ENCODE assay signal across 2 cellular contexts in genomic region chr12:95201056-95201670, GRCh38.
TF ChIP-seq lines count a peak whose summit lies in the region.

No MANE protein-coding gene starts in this region.

TF ChIP-seq in SK-N-SH, 30 proteins besides CTCF, POLR2A, EP300 and RAD21 (continued from another document):
- TF ChIP-seq, protein P1, sequence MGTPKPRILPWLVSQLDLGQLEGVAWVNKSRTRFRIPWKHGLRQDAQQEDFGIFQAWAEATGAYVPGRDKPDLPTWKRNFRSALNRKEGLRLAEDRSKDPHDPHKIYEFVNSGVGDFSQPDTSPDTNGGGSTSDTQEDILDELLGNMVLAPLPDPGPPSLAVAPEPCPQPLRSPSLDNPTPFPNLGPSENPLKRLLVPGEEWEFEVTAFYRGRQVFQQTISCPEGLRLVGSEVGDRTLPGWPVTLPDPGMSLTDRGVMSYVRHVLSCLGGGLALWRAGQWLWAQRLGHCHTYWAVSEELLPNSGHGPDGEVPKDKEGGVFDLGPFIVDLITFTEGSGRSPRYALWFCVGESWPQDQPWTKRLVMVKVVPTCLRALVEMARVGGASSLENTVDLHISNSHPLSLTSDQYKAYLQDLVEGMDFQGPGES (IDR thresholded peaks at IDR 0.05; ENCODE audit: low read depth, low read length): no peak
- TF ChIP-seq RCOR1 (IDR thresholded peaks at IDR 0.05; ENCODE audit: low read length) (no peak), TEAD4 (IDR thresholded peaks at IDR 0.05; ENCODE audit: borderline replicate concordance, insufficient read depth) (no peak), USF2 (IDR thresholded peaks at IDR 0.05; ENCODE audit: borderline replicate concordance, low read depth, low read length) (no peak), RXRA (IDR thresholded peaks at IDR 0.05; ENCODE audit: borderline replicate concordance, low read depth) (no peak), MEF2A (IDR thresholded peaks at IDR 0.05; ENCODE audit: borderline replicate concordance, low read depth) (no peak), EZH2phosphoT487 (IDR thresholded peaks at IDR 0.05; ENCODE audit: borderline replicate concordance, low read depth) (no peak), FOSL2 (IDR thresholded peaks at IDR 0.05; ENCODE audit: borderline replicate concordance, low read depth) (no peak), TCF12 (IDR thresholded peaks at IDR 0.05) (no peak), YY1 (IDR thresholded peaks at IDR 0.05; ENCODE audit: low read depth) (no peak), MXI1 (IDR thresholded peaks at IDR 0.05; ENCODE audit: low read depth, low read length) (no peak)
- TF ChIP-seq, protein P2, sequence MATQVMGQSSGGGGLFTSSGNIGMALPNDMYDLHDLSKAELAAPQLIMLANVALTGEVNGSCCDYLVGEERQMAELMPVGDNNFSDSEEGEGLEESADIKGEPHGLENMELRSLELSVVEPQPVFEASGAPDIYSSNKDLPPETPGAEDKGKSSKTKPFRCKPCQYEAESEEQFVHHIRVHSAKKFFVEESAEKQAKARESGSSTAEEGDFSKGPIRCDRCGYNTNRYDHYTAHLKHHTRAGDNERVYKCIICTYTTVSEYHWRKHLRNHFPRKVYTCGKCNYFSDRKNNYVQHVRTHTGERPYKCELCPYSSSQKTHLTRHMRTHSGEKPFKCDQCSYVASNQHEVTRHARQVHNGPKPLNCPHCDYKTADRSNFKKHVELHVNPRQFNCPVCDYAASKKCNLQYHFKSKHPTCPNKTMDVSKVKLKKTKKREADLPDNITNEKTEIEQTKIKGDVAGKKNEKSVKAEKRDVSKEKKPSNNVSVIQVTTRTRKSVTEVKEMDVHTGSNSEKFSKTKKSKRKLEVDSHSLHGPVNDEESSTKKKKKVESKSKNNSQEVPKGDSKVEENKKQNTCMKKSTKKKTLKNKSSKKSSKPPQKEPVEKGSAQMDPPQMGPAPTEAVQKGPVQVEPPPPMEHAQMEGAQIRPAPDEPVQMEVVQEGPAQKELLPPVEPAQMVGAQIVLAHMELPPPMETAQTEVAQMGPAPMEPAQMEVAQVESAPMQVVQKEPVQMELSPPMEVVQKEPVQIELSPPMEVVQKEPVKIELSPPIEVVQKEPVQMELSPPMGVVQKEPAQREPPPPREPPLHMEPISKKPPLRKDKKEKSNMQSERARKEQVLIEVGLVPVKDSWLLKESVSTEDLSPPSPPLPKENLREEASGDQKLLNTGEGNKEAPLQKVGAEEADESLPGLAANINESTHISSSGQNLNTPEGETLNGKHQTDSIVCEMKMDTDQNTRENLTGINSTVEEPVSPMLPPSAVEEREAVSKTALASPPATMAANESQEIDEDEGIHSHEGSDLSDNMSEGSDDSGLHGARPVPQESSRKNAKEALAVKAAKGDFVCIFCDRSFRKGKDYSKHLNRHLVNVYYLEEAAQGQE (IDR thresholded peaks at IDR 0.05; ENCODE audit: low read depth, low read length): no peak
TF ChIP-seq in SK-N-SH: peak in this region for 0.

TF ChIP-seq in SK-N-SH treated with all-trans-retinoic acid at 6 μM for 48 hours, 23 proteins besides CTCF, POLR2A, EP300 and RAD21 (continued from another document):
- TF ChIP-seq CREB5 (CRISPR knock-in tag; IDR thresholded peaks at IDR 0.05; ENCODE audit: low read depth) (no peak), RARB (CRISPR knock-in tag; IDR thresholded peaks at IDR 0.05) (no peak), ISL1 (CRISPR knock-in tag; IDR thresholded peaks at IDR 0.05) (no peak), ZNF8 (CRISPR knock-in tag; IDR thresholded peaks at IDR 0.05) (no peak), ZNF565 (CRISPR knock-in tag; conservative IDR thresholded peaks at IDR 0.05; ENCODE audit: low read depth) (no peak), OSR1 (CRISPR knock-in tag; IDR thresholded peaks at IDR 0.05) (no peak), ZFP3 (CRISPR knock-in tag; IDR thresholded peaks at IDR 0.05) (no peak)
- TF ChIP-seq, protein P3, sequence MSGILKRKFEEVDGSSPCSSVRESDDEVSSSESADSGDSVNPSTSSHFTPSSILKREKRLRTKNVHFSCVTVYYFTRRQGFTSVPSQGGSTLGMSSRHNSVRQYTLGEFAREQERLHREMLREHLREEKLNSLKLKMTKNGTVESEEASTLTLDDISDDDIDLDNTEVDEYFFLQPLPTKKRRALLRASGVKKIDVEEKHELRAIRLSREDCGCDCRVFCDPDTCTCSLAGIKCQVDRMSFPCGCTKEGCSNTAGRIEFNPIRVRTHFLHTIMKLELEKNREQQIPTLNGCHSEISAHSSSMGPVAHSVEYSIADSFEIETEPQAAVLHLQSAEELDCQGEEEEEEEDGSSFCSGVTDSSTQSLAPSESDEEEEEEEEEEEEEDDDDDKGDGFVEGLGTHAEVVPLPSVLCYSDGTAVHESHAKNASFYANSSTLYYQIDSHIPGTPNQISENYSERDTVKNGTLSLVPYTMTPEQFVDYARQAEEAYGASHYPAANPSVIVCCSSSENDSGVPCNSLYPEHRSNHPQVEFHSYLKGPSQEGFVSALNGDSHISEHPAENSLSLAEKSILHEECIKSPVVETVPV (CRISPR knock-in tag; IDR thresholded peaks at IDR 0.05): no peak
